30 cellular contexts compared by ENCODE assay signal in the genomic region with DNA sequence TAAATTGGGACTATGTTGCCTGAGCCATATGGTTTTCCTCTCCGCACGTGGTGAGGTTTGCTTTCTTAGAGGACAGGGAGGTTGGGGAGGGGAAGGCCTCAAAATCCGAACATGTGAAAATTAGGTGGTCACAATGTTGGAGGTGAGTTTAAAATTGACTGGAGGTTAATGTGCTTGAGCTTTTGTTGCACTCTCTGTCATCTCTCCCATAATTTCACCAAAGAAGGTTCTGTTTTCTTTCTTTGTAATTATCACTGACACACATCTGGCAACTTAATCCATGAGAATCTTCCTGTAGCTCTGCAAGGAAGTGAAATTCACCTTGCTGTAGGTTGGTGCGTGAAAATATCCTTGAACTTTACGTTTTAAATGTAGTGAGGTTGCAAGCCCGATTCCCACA.
A peak's percentile ranks its signal among the peaks of the same experiment; 100 is the strongest.
DNase-seq lines count a peak whose midpoint lies in the region; ATAC-seq and TF ChIP-seq lines count a peak whose summit lies in the region.
"Had no signal": no experiment of that assay in that cellular context is flagged by ENCODE, and none has a peak within 500 bp of the region (broad histone marks: within the 10 kb centered on the region; RNA-seq: fewer than 3 reads in every experiment).

No MANE protein-coding gene starts in this region.

- H2AK5ac ChIP-seq in neuronal stem cell (ENCODE audit: low read depth, low read length): no peak overlapping the region

- H3K79me1 ChIP-seq in neuronal stem cell (ENCODE audit: low read depth, low read length): no peaks in the 10 kb centered on the region

- no peak overlapping the region for H3K27ac Mint-ChIP-seq in GM23338
- H3K27ac Mint-ChIP-seq: CD14-positive monocyte; CD8-positive, alpha-beta memory T cell; HFFc6 had no signal

- H4K91ac ChIP-seq in neuronal stem cell (ENCODE audit: low read depth, low read length, poor library complexity): no peak overlapping the region

- H2BK120ac ChIP-seq in neuronal stem cell (ENCODE audit: low read depth, low read length): no peak overlapping the region

- H3K27me3 ChIP-seq in GM23338 (ENCODE audit: insufficient read depth) (no peaks in the 10 kb centered on the region), neuronal stem cell (ENCODE audit: control insufficient read depth in 3 of 3, insufficient read depth in 3 of 3, low read depth in 1 of 3, low read length in 3 of 3) (no peaks in the 10 kb centered on the region), PC-3 (ENCODE audit: low read length) (no peaks in the 10 kb centered on the region)
- H3K27me3 ChIP-seq: BE2C, SJSA1 had no signal

- H2BK15ac ChIP-seq in neuronal stem cell (ENCODE audit: low read length): no peak overlapping the region

- H3K36me3 Mint-ChIP-seq in GM23338 (ENCODE audit: low read depth): no peaks in the 10 kb centered on the region
- H3K36me3 Mint-ChIP-seq: CD14-positive monocyte; CD8-positive, alpha-beta memory T cell; IgD-negative memory B cell had no signal

- H3K79me2 ChIP-seq in GM23338 (replicated peaks; ENCODE audit: insufficient read depth): no peaks in the 10 kb centered on the region
- no peaks in the 10 kb centered on the region for H3K79me2 ChIP-seq in PC-3 (ENCODE audit: low read length)

- no peak overlapping the region for H3K14ac ChIP-seq in neuronal stem cell (ENCODE audit: low read length)

- no peaks in the 10 kb centered on the region for H3K9me3 Mint-ChIP-seq in GM23338

- H3K9me3 ChIP-seq in neuronal stem cell (replicated peaks in 1 of 2; ENCODE audit: control insufficient read depth in 2 of 2, insufficient read depth in 1 of 2, low read depth in 1 of 2, low read length in 2 of 2) (no peaks in the 10 kb centered on the region), PC-3 (ENCODE audit: low read length) (no peaks in the 10 kb centered on the region)
- H3K9me3 ChIP-seq: BE2C, HAP-1, SJSA1 had no signal

- H3K27me3 Mint-ChIP-seq in GM23338 (ENCODE audit: insufficient read depth, low read depth, poor library complexity): no peaks in the 10 kb centered on the region
- H3K27me3 Mint-ChIP-seq: CD8-positive, alpha-beta memory T cell; IgD-negative memory B cell had no signal

- H2AFZ ChIP-seq in GM23338 (peak overlapping the region; percentile 69), neuronal stem cell (ENCODE audit: low read length) (peak overlapping the region; percentile 75), PC-3 (ENCODE audit: low read length) (no peak overlapping the region)
- H2AFZ ChIP-seq: PC-9 had no signal

- H3K9ac ChIP-seq in neuronal stem cell (ENCODE audit: low read depth, low read length, poor library complexity) (no peak overlapping the region), PC-3 (ENCODE audit: low read length) (no peak overlapping the region)
- H3K9ac ChIP-seq: KMS-11 had no signal

- H3K23ac ChIP-seq in neuronal stem cell (ENCODE audit: low read depth, low read length, poor library complexity): no peak overlapping the region

- H3K4ac ChIP-seq in neuronal stem cell (ENCODE audit: low read length): no peak overlapping the region

- H3K36me3 ChIP-seq in GM23338 (ENCODE audit: insufficient read depth) (no peaks in the 10 kb centered on the region), neuronal stem cell (replicated peaks in 1 of 2; ENCODE audit: control insufficient read depth in 2 of 2, insufficient read depth in 2 of 2, low read length in 2 of 2) (no peaks in the 10 kb centered on the region), PC-3 (ENCODE audit: low read depth, low read length) (no peaks in the 10 kb centered on the region)
- H3K36me3 ChIP-seq: BE2C, HAP-1, SJSA1 had no signal

- no peak overlapping the region for H3K4me3 Mint-ChIP-seq in GM23338
- H3K4me3 Mint-ChIP-seq: CD14-positive monocyte; CD8-positive, alpha-beta memory T cell; HFFc6; IgD-negative memory B cell had no signal

- H3K9me2 ChIP-seq in GM23338 (ENCODE audit: insufficient read depth): no peaks in the 10 kb centered on the region
- no peaks in the 10 kb centered on the region for H3K9me2 ChIP-seq in PC-3 (replicated peaks; ENCODE audit: low read length)

- H4K8ac ChIP-seq in neuronal stem cell (ENCODE audit: low read depth, low read length): no peak overlapping the region

- BruUV-seq in PC-3 (replicated peaks; lab: Mats Ljungman, UMichigan): no TSS peak

- H3K27ac ChIP-seq in GM23338 (ENCODE audit: low read depth) (no peak overlapping the region), neuronal stem cell (replicated peaks; ENCODE audit: low read length) (no peak overlapping the region), PC-3 (ENCODE audit: low read length) (no peak overlapping the region)
- H3K27ac ChIP-seq: KMS-11, PC-9, SJSA1 had no signal

- POLR2A ChIA-PET in PC-3 (lab: Charles Lee; ENCODE audit: unreplicated experiment): no interaction called here

- H3F3A ChIP-seq in GM23338 (replicated peaks; ENCODE audit: low read depth) (no peaks in the 10 kb centered on the region), PC-3 (ENCODE audit: low read length, unreplicated experiment) (no peaks in the 10 kb centered on the region)

- no peak overlapping the region for H3K4me2 ChIP-seq in GM23338
- no peak overlapping the region for H3K4me2 ChIP-seq in neuronal stem cell (ENCODE audit: insufficient read depth, low read length, poor library complexity, severe bottlenecking)
- H3K4me2 ChIP-seq in PC-3 (ENCODE audit: low read length): no peak overlapping the region
- H3K4me2 ChIP-seq: KMS-11, PC-9 had no signal

- no peak for TF ChIP-seq CTCF in GM23338 (conservative IDR thresholded peaks at IDR 0.05; ENCODE audit: low read depth in 2 of 2)
- TF ChIP-seq CTCF in fibroblast of villous mesenchyme (IDR thresholded peaks at IDR 0.05; ENCODE audit: insufficient read depth, low read depth, low read length): no peak
- TF ChIP-seq CTCF in PC-3 (conservative IDR thresholded peaks at IDR 0.05; ENCODE audit: low read depth, low read length): no peak

- DNase-seq in GM23338 (ENCODE audit: low spot score) (no peak), SK-N-DZ (ENCODE audit: low spot score) (peak; percentile 87), fibroblast of villous mesenchyme (ENCODE audit: low read depth) (peak; percentile 21), neuronal stem cell (ENCODE audit: low spot score) (no peak), hypothalamus (lab: John Stamatoyannopoulos, UW) (no peak), NCI-H226 (no peak), PC-3 (no peak)
- DNase-seq: 8988T; ACHN; BE2C; CD8-positive, alpha-beta memory T cell; DMS153; DND-41; HFFc6; MM.1S; NCI-H1048; NCI-H1417; NCI-H1694; NCI-H2081; NCI-H524 treated with DMSO at 0.1 percent for 48 hours; NCI-H774; NK-92 treated with Interleukin-12 subunit alpha and Interleukin-12 subunit beta, amount 100 ng/mL, for 24 hours; PC-9; Right ventricle myocardium superior had no signal

- intact Hi-C loops in PC-3 (cut with micrococcal nuclease): no loop called here

- H4K20me1 ChIP-seq in GM23338 (replicated peaks; ENCODE audit: insufficient read depth) (no peaks in the 10 kb centered on the region), PC-3 (ENCODE audit: low read length) (no peaks in the 10 kb centered on the region)

- H3K4me3 ChIP-seq in GM23338 (no peak overlapping the region), fibroblast of villous mesenchyme (ENCODE audit: low read depth, low read length) (no peak overlapping the region), neuronal stem cell (ENCODE audit: low read length in 2 of 2) (no peak overlapping the region), PC-3 (ENCODE audit: low read length) (no peak overlapping the region)
- H3K4me3 ChIP-seq: HAP-1, PC-9, SJSA1 had no signal

- no peak overlapping the region for H2BK5ac ChIP-seq in neuronal stem cell (ENCODE audit: low read length)

- H3K4me1 ChIP-seq in GM23338 (ENCODE audit: insufficient read depth) (no peaks in the 10 kb centered on the region), neuronal stem cell (ENCODE audit: control insufficient read depth in 2 of 2, insufficient read depth in 1 of 2, low read depth in 1 of 2, low read length in 2 of 2) (peaks cover 0 to 3% of the 10 kb centered on the region in 2 donors), PC-3 (ENCODE audit: insufficient read depth, low read length) (peaks cover 8% of the 10 kb centered on the region)
- H3K4me1 ChIP-seq: BE2C, HAP-1 had no signal

- H3K18ac ChIP-seq in neuronal stem cell (ENCODE audit: low read length): no peak overlapping the region

- CTCF ChIA-PET in PC-3 (lab: Charles Lee): no interaction called here

- peaks cover 7% of the 10 kb centered on the region; the same call in 2 of the 3 replicates for H3K4me1 Mint-ChIP-seq in GM23338
- H3K4me1 Mint-ChIP-seq: CD8-positive, alpha-beta memory T cell; IgD-negative memory B cell had no signal

- no CpG with 5 or more reads among the region's 6 CpGs for WGBS in neuronal stem cell (ENCODE audit: extremely low coverage in 2 of 2, insufficient read length in 2 of 2, insufficient replicate concordance in 1 of 2), 2 donors

- ATAC-seq in GM23338 (no peak), HG02678 (IDR thresholded peaks at IDR 0.05; ENCODE audit: unreplicated experiment) (no peak), PC-3 (no peak)

- no peak overlapping the region for H2BK12ac ChIP-seq in neuronal stem cell (ENCODE audit: low read length)

TF ChIP-seq in GM23338, 12 proteins besides CTCF, POLR2A, EP300 and RAD21 (continues in another document):
- TF ChIP-seq, protein P1, sequence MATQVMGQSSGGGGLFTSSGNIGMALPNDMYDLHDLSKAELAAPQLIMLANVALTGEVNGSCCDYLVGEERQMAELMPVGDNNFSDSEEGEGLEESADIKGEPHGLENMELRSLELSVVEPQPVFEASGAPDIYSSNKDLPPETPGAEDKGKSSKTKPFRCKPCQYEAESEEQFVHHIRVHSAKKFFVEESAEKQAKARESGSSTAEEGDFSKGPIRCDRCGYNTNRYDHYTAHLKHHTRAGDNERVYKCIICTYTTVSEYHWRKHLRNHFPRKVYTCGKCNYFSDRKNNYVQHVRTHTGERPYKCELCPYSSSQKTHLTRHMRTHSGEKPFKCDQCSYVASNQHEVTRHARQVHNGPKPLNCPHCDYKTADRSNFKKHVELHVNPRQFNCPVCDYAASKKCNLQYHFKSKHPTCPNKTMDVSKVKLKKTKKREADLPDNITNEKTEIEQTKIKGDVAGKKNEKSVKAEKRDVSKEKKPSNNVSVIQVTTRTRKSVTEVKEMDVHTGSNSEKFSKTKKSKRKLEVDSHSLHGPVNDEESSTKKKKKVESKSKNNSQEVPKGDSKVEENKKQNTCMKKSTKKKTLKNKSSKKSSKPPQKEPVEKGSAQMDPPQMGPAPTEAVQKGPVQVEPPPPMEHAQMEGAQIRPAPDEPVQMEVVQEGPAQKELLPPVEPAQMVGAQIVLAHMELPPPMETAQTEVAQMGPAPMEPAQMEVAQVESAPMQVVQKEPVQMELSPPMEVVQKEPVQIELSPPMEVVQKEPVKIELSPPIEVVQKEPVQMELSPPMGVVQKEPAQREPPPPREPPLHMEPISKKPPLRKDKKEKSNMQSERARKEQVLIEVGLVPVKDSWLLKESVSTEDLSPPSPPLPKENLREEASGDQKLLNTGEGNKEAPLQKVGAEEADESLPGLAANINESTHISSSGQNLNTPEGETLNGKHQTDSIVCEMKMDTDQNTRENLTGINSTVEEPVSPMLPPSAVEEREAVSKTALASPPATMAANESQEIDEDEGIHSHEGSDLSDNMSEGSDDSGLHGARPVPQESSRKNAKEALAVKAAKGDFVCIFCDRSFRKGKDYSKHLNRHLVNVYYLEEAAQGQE (IDR thresholded peaks at IDR 0.05; ENCODE audit: unreplicated experiment): no peak
- TF ChIP-seq POLR2AphosphoS5 (IDR thresholded peaks at IDR 0.05; ENCODE audit: low read depth): no peak
- TF ChIP-seq ZNF331 (CRISPR knock-in tag; IDR thresholded peaks at IDR 0.05; ENCODE audit: low read depth): no peak
- no peak for TF ChIP-seq ZNF114 (CRISPR knock-in tag; IDR thresholded peaks at IDR 0.05)

Comparison
In these comparisons a context has a peak if more than half of its experiments do, and no peak if none do; other contexts are left out.
1. DNase-seq: peak in SK-N-DZ (single experiment) and fibroblast of villous mesenchyme (single experiment); none in GM23338 (single experiment), neuronal stem cell (single experiment), hypothalamus (0 of 51), NCI-H226 (single experiment) and PC-3 (single experiment).